In the genomic region with DNA sequence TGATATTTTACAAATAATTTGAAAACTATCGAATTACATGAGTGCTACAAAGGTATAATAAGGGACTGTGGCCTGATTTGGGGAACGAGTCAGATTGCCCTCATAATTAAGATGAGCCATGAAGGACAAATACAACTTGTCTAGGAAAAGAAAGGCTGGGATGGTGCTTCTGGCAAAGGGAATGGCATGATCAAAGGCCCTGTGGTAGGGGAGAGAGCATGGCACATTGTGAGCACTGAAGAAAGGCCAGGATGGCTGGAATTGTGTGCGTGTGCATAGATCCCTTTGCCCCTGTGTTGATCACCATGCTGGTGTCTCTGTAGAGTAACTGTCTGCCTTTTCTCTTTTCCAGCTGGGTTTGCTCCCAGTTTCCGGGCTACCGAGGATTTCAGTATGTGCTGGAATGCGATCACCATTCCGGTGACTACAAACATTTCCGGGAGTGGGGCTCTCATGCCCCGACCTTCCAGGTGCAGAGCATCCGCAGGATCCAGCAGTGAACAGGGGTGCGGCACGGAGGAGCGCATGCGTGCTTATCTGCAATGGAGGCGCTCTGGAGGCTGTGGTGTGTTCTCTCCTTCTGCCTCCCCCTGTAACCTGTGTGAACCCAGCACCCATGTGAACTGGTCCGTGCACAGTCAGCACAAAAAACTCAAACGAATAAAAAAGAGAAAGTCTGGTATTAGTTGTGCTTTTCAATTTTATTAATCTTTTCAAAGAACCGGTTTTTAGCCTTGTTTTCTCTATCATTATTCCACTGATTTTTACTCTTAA, we compare ENCODE assay signal across 34 cellular contexts. TPM values are rescaled to one million over a fixed set of nuclear protein-coding genes. Genes with fewer than 3 reads are reported as not detected.
"Had no signal": no experiment of that assay in that cellular context is flagged by ENCODE, and none has a peak within 500 bp of the region (broad histone marks: within the 10 kb centered on the region; RNA-seq: fewer than 3 reads in every experiment).

No MANE protein-coding gene starts in this region.

- H3K9me3 Mint-ChIP-seq: activated B cell treated with CpG ODN at 0.5 μM for 24 hours; activated naive CD8-positive, alpha-beta T cell treated with anti-CD3 and anti-CD28 coated beads for 36 hours; activated T-cell treated with anti-CD3 and anti-CD28 coated beads, Interleukin-2, amount 50 U/mL, for 24 hours; activated T-helper 17 cell treated with anti-CD3 and anti-CD28 coated beads, Interleukin-2, amount 50 U/mL, for 72 hours; memory B cell; stimulated activated effector memory CD8-positive, alpha-beta T cell treated with anti-CD3 and anti-CD28 coated beads, Interleukin-12 subunit alpha, Interleukin-12 subunit beta, amount 100 ng/mL, for 72 hours had no signal

- H3K27ac Mint-ChIP-seq: activated B cell treated with CpG ODN at 0.5 μM for 24 hours; activated CD4-positive, alpha-beta T cell treated with anti-CD3 and anti-CD28 coated beads for 36 hours; activated naive CD8-positive, alpha-beta T cell treated with anti-CD3 and anti-CD28 coated beads for 36 hours; activated T-cell treated with anti-CD3 and anti-CD28 coated beads, Interleukin-2, amount 50 U/mL, for 24 hours; activated T-helper 17 cell treated with anti-CD3 and anti-CD28 coated beads, Interleukin-2, amount 50 U/mL, for 72 hours; memory B cell; stimulated activated effector memory CD8-positive, alpha-beta T cell treated with anti-CD3 and anti-CD28 coated beads, Interleukin-12 subunit alpha, Interleukin-12 subunit beta, amount 100 ng/mL, for 72 hours had no signal

- H3K79me2 ChIP-seq: parathyroid adenoma had no signal

- H3K27me3 ChIP-seq: colonic mucosa, heart left ventricle, tibial nerve had no signal

- ATAC-seq: activated CD4-positive, alpha-beta T cell treated with anti-CD3 and anti-CD28 coated beads for 36 hours; activated T-helper 17 cell treated with anti-CD3 and anti-CD28 coated beads, Interleukin-2, amount 50 U/mL, for 72 hours; heart left ventricle; left cardiac atrium; mucosa of descending colon; right cardiac atrium; stimulated activated effector memory CD8-positive, alpha-beta T cell treated with anti-CD3 and anti-CD28 coated beads, Interleukin-12 subunit alpha, Interleukin-12 subunit beta, amount 100 ng/mL, for 72 hours had no signal

- H3K4me1 Mint-ChIP-seq: activated B cell treated with CpG ODN at 0.5 μM for 24 hours; activated CD4-positive, alpha-beta T cell treated with anti-CD3 and anti-CD28 coated beads for 36 hours had no signal

- H2AFZ ChIP-seq: parathyroid adenoma had no signal

- H3K9me3 ChIP-seq: colonic mucosa, heart left ventricle, mucosa of descending colon, stomach, suprapubic skin had no signal

- DNase-seq: activated B cell treated with CpG ODN at 0.5 μM for 24 hours; activated CD4-positive, alpha-beta T cell treated with anti-CD3 and anti-CD28 coated beads for 36 hours; activated CD4-positive, alpha-beta T cell treated with anti-CD3 and anti-CD28 coated beads, Interleukin-2, amount 50 U/mL, for 4 hours; activated CD8-positive, alpha-beta memory T cell treated with anti-CD3 and anti-CD28 coated beads for 24 hours; activated CD8-positive, alpha-beta memory T cell treated with anti-CD3 and anti-CD28 coated beads, Interleukin-2, amount 50 U/mL, for 4 hours; activated naive CD4-positive, alpha-beta T cell treated with Interleukin-2 at 50 U/mL for 16 hours; activated naive CD8-positive, alpha-beta T cell treated with anti-CD3 and anti-CD28 coated beads for 36 hours; activated T-cell treated with anti-CD3 and anti-CD28 coated beads, Interleukin-2, amount 50 U/mL, for 24 hours; central memory CD4-positive, alpha-beta T cell; colonic mucosa; heart left ventricle; islet precursor cell; left cardiac atrium; mucosa of descending colon; nucleus accumbens; right cardiac atrium; stimulated activated CD4-positive, alpha-beta T cell treated with anti-CD3 and anti-CD28 coated beads, Interleukin-1b, Interleukin-23, amount 100 ng/mL, for 48 hours; stomach; T1000 had no signal

- H3K36me3 Mint-ChIP-seq: activated naive CD8-positive, alpha-beta T cell treated with anti-CD3 and anti-CD28 coated beads for 36 hours; memory B cell had no signal

- H3K4me3 Mint-ChIP-seq: activated B cell treated with CpG ODN at 0.5 μM for 24 hours; activated CD4-positive, alpha-beta T cell treated with anti-CD3 and anti-CD28 coated beads for 36 hours; activated naive CD8-positive, alpha-beta T cell treated with anti-CD3 and anti-CD28 coated beads for 36 hours; activated T-cell treated with anti-CD3 and anti-CD28 coated beads, Interleukin-2, amount 50 U/mL, for 24 hours; activated T-helper 17 cell treated with anti-CD3 and anti-CD28 coated beads, Interleukin-2, amount 50 U/mL, for 72 hours; memory B cell; stimulated activated effector memory CD8-positive, alpha-beta T cell treated with anti-CD3 and anti-CD28 coated beads, Interleukin-12 subunit alpha, Interleukin-12 subunit beta, amount 100 ng/mL, for 72 hours had no signal

- H3K27me3 Mint-ChIP-seq: activated CD4-positive, alpha-beta T cell treated with anti-CD3 and anti-CD28 coated beads for 36 hours; activated naive CD8-positive, alpha-beta T cell treated with anti-CD3 and anti-CD28 coated beads for 36 hours; activated T-helper 17 cell treated with anti-CD3 and anti-CD28 coated beads, Interleukin-2, amount 50 U/mL, for 72 hours had no signal

- H3K4me3 ChIP-seq: colonic mucosa, heart left ventricle, mucosa of descending colon, skin epidermis, stomach, suprapubic skin, tibial nerve had no signal

- H3K4me1 ChIP-seq: colonic mucosa, parathyroid adenoma, stomach, suprapubic skin, tibial nerve had no signal

- H3K36me3 ChIP-seq: colonic mucosa, heart left ventricle, stomach, suprapubic skin, tibial nerve had no signal

- H3K27ac ChIP-seq: colonic mucosa, heart left ventricle, parathyroid adenoma, skin epidermis, stomach, suprapubic skin, tibial nerve had no signal

RNA-seq across cellular contexts. Expression of a gene that starts 8.4 kb away (rescaled TPM):
- total RNA-seq: activated B cell treated with CpG ODN at 0.5 μM for 24 hours; activated CD4-positive, alpha-beta T cell treated with anti-CD3 and anti-CD28 coated beads for 36 hours; activated naive CD8-positive, alpha-beta T cell treated with anti-CD3 and anti-CD28 coated beads for 36 hours; epithelial cell of proximal tubule; fibroblast of villous mesenchyme; heart left ventricle; left cardiac atrium; lower leg skin; mucosa of descending colon; pulmonary artery endothelial cell; right cardiac atrium; stomach; suprapubic skin; tibial nerve; urinary bladder had no signal
- polyA plus RNA-seq: heart left ventricle, neural cell, right cardiac atrium, stomach, urinary bladder had no signal

RNA-seq across cellular contexts. Expression of a gene that starts 12.3 kb away (rescaled TPM):
- total RNA-seq: activated B cell treated with CpG ODN at 0.5 μM for 24 hours; activated CD4-positive, alpha-beta T cell treated with anti-CD3 and anti-CD28 coated beads for 36 hours; activated naive CD8-positive, alpha-beta T cell treated with anti-CD3 and anti-CD28 coated beads for 36 hours; activated T-helper 17 cell treated with anti-CD3 and anti-CD28 coated beads, Interleukin-2, amount 50 U/mL, for 72 hours; astrocyte; epithelial cell of proximal tubule; fibroblast of villous mesenchyme; pulmonary artery endothelial cell; suprapubic skin; T-helper 1 cell treated with Interleukin-12 subunit alpha and Interleukin-12 subunit beta and Interleukin-4 antibody, amounts not matched to agents 30 ng/mL and 1 ng/mL, for 36 hours had no signal
- polyA plus RNA-seq: neural cell had no signal
